Comparison of ENCODE assay signal across 13 cellular contexts in the genomic region with DNA sequence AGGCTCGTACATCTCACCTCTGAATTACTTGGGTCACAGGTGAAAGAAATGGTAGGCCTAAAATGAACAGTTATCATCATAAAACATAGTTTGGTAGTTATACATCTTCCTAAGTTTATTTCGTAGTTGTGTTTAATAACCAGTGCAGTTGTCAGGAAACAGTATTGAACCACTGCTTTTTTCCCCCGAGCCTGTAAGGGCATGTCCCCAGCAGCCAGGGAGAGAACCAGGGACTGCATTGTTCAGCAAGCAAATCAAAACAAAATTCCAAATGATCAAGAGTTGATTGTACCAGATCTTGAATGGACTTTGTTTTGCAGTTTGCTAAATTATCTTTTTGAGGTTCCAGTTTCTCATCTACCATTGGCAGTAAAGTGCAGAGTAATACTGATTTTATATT. TPM values are rescaled to one million over a fixed set of nuclear protein-coding genes. Genes with fewer than 3 reads are reported as not detected.
DNase-seq lines count a peak whose midpoint lies in the region; ATAC-seq, FAIRE-seq and TF ChIP-seq lines count a peak whose summit lies in the region.
"Had no signal": no experiment of that assay in that cellular context is flagged by ENCODE, and none has a peak within 500 bp of the region (broad histone marks: within the 10 kb centered on the region; RNA-seq: fewer than 3 reads in every experiment).

No MANE protein-coding gene starts in this region.

- H2BK20ac ChIP-seq in H9 (ENCODE audit: low read depth, low read length, poor library complexity, severe bottlenecking): no peak overlapping the region
- no peak overlapping the region for H2BK20ac ChIP-seq in H1 (ENCODE audit: low read length)

- no peak for TF ChIP-seq POLR2A in H1 (IDR thresholded peaks at IDR 0.05; ENCODE audit: control extremely low read depth in 1 of 2, low read depth in 2 of 2, low read length in 2 of 2)

- H3K4me1 ChIP-seq in H9 (ENCODE audit: insufficient read depth, low read length) (no peaks in the 10 kb centered on the region; the same call in 1 of the 2 replicates), H1 (replicated peaks in 1 of 4; ENCODE audit: control insufficient read depth in 3 of 4, insufficient read depth in 4 of 4, low read length in 3 of 4) (peaks cover 2 to 14% (median 6%) of the 10 kb centered on the region in 4 experiments; a peak in 6 of 7 replicates)

- H3K27ac ChIP-seq in H9 (ENCODE audit: insufficient read length, low read depth, low read length): no peak overlapping the region
- H3K27ac ChIP-seq in RWPE1: peak overlapping the region; percentile 59
- no peak overlapping the region for H3K27ac ChIP-seq in H1 (ENCODE audit: low read depth, low read length)

- H3K18ac ChIP-seq in H9 (ENCODE audit: insufficient read length, low read depth, low read length) (no peak overlapping the region), H1 (ENCODE audit: extremely low read depth, low read length) (no peak overlapping the region)

- ATAC-seq in GM21390 (IDR thresholded peaks at IDR 0.05; ENCODE audit: unreplicated experiment): no peak
- ATAC-seq: esophagus mucosa, left lobe of liver had no signal

- peaks cover 0 to 35% (median 1%) of the 10 kb centered on the region in 4 experiments; a peak in 3 of 8 replicates for H3K36me3 ChIP-seq in H1 (ENCODE audit: control insufficient read depth in 2 of 4, insufficient read depth in 4 of 4, low read length in 3 of 4)

- H3K9me3 ChIP-seq in H9 (ENCODE audit: control insufficient read depth, low read depth, low read length) (no peaks in the 10 kb centered on the region), H1 (ENCODE audit: insufficient read depth in 2 of 2, low read depth in 1 of 2, low read length in 1 of 2) (no peaks in the 10 kb centered on the region)

- TF ChIP-seq EP300 in H1 (IDR thresholded peaks at IDR 0.05; ENCODE audit: borderline replicate concordance in 1 of 2, low read depth in 2 of 2, low read length in 2 of 2): no peak

- no peak overlapping the region for H2BK120ac ChIP-seq in H9 (ENCODE audit: low read depth, low read length, poor library complexity, severe bottlenecking)
- H2BK120ac ChIP-seq in H1 (replicated peaks; ENCODE audit: low read depth, low read length): no peak overlapping the region

- H3K9ac ChIP-seq in H9 (ENCODE audit: extremely low read depth, insufficient read length, low read length) (peak overlapping the region; percentile 4), H1 (replicated peaks in 1 of 4; ENCODE audit: extremely low read depth in 1 of 4, low read depth in 3 of 4, low read length in 3 of 4) (no peak overlapping the region; a peak in 1 of 7 replicates)

- H3K4me1 Mint-ChIP-seq in H9 (peaks cover 39 to 40% of the 10 kb centered on the region in 2 experiments), progenitor cell of endocrine pancreas (ENCODE audit: low read depth) (peaks cover 32% of the 10 kb centered on the region)

- H4K20me1 ChIP-seq in H9 (ENCODE audit: control insufficient read depth, insufficient read depth, insufficient read length) (peaks cover 3% of the 10 kb centered on the region), H1 (replicated peaks in 1 of 2; ENCODE audit: control insufficient read depth in 1 of 2, insufficient read depth in 2 of 2, low read length in 2 of 2) (peaks cover 18 to 24% of the 10 kb centered on the region in 2 experiments)

- no peak overlapping the region for H3T11ph ChIP-seq in H9 (ENCODE audit: low read length)

- H3K27me3 Mint-ChIP-seq in H9 (ENCODE audit: low read depth): no peaks in the 10 kb centered on the region
- H3K27me3 Mint-ChIP-seq in progenitor cell of endocrine pancreas: no peaks in the 10 kb centered on the region

- H3K27me3 ChIP-seq in H9 (ENCODE audit: insufficient read depth, low read length) (no peaks in the 10 kb centered on the region), H1 (replicated peaks in 1 of 4; ENCODE audit: control insufficient read depth in 3 of 4, extremely low read depth in 1 of 4, insufficient read depth in 3 of 4, low read length in 3 of 4) (no peaks in the 10 kb centered on the region)

- no peak overlapping the region for H2BK15ac ChIP-seq in H9 (ENCODE audit: low read depth, low read length)
- no peak overlapping the region for H2BK15ac ChIP-seq in H1 (ENCODE audit: low read length)

- no peak for TF ChIP-seq RAD21 in H1 (IDR thresholded peaks at IDR 0.05 in 1 of 2, conservative IDR thresholded peaks at IDR 0.05 in 1 of 2; ENCODE audit: low read depth in 2 of 2, low read length in 2 of 2)

- CTCF ChIA-PET in RWPE1 (lab: Yijun Ruan, JAX): interaction anchor here (0.6 kb wide), 1 partner anchor 107 kb away, joined by 3 read pairs; no protein-coding TSS in a partner anchor
- CTCF ChIA-PET in H1 (lab: Charles Lee; ENCODE audit: partially characterized antibody): interaction anchor here (1.2 to 3.7 kb wide), 3 partner anchors 18 to 197 kb away, joined by 3 to 30 read pairs (median 4); no protein-coding TSS in a partner anchor

- H3K79me1 ChIP-seq in H9 (ENCODE audit: insufficient read depth, low read depth, low read length, poor library complexity, severe bottlenecking): no peaks in the 10 kb centered on the region
- no peaks in the 10 kb centered on the region; the same call in 1 of the 2 replicates for H3K79me1 ChIP-seq in H1 (ENCODE audit: low read depth, low read length)

- no peak overlapping the region for H2AK5ac ChIP-seq in H9 (ENCODE audit: insufficient read length, low read length)
- H2AK5ac ChIP-seq in H1 (ENCODE audit: low read depth, low read length): no peak overlapping the region

- H4K5ac ChIP-seq in H9 (ENCODE audit: insufficient read length, low read depth, low read length) (no peak overlapping the region), H1 (ENCODE audit: insufficient read length, low read depth, low read length) (no peak overlapping the region)

- H3K56ac ChIP-seq in H9 (ENCODE audit: insufficient read length, low read depth, low read length) (no peak overlapping the region), H1 (replicated peaks; ENCODE audit: insufficient read length, low read depth, low read length) (no peak overlapping the region)

- no peak overlapping the region for H3K4ac ChIP-seq in H9 (ENCODE audit: low read depth, low read length)
- H3K4ac ChIP-seq in H1 (replicated peaks; ENCODE audit: insufficient read length, low read depth, low read length): no peak overlapping the region

- no CpG with 5 or more reads among the region's 3 CpGs for WGBS in H9 (ENCODE audit: extremely low coverage, insufficient read length, low lambda C conversion rate)
- WGBS in H1 (ENCODE audit: extremely low coverage in 1 of 2, insufficient coverage in 1 of 2, insufficient read length in 1 of 2, insufficient replicate concordance in 2 of 2, low coverage in 1 of 2, low lambda C conversion rate in 2 of 2, missing lambda C conversion rate in 1 of 2), 2 experiments: 95% methylated on average over 3 of the region's 3 CpGs; no CpG with 5 or more reads in 1 of the 2 experiments

- H4K8ac ChIP-seq in H9 (replicated peaks; ENCODE audit: insufficient read length, low read depth, low read length) (no peak overlapping the region), H1 (ENCODE audit: extremely low read depth, insufficient read depth, low read length) (no peak overlapping the region)

- DNase-seq in H9 (no peak), RWPE1 (ENCODE audit: low spot score) (no peak), H1 (ENCODE audit: low read depth in 1 of 2, low spot score in 2 of 2) (no peak), progenitor cell of endocrine pancreas (ENCODE audit: low spot score, unreplicated experiment) (no peak), AML-193 (lab: John Stamatoyannopoulos, UW) (no peak), iPS-NIHi7 (ENCODE audit: extremely low spot score) (no peak)
- DNase-seq: activated effector memory CD4-positive, alpha-beta T cell treated with anti-CD3 and anti-CD28 coated beads, Interleukin-2, amount 50 U/mL, for 16 hours; NCI-H2029 treated with DMSO at 0.1 percent for 48 hours; stimulated activated CD4-positive, alpha-beta T cell treated with anti-CD3 and anti-CD28 coated beads, Interleukin-12 subunit alpha, Interleukin-12 subunit beta, amount 100 ng/mL, for 4 hours; SW 1271 had no signal

- H3K4me3 ChIP-seq in H1 (ENCODE audit: extremely low read depth in 1 of 4, insufficient read depth in 2 of 4, low read depth in 3 of 4, low read length in 4 of 4): peak overlapping the region in 1 of 4 experiments; percentile 26; a peak in 1 of 8 replicates

- H3K4me2 ChIP-seq in H9 (ENCODE audit: insufficient read depth, insufficient read length, low read length): no peak overlapping the region
- H3K4me2 ChIP-seq in H1 (ENCODE audit: insufficient read depth in 1 of 2, low read depth in 2 of 2, low read length in 2 of 2): peak overlapping the region; percentile 26 to 81; a peak in 2 of 4 replicates

- POLR2A ChIA-PET in RWPE1 (lab: Yijun Ruan, JAX; ENCODE audit: low non-redundant PET): no interaction called here
- POLR2A ChIA-PET in H1 (lab: Charles Lee; ENCODE audit: partially characterized antibody): interaction anchor here (0.8 to 8.2 kb wide), 8 partner anchors 15 to 116 kb away, joined by 3 to 65 read pairs (median 4); no protein-coding TSS in a partner anchor

- H2AFZ ChIP-seq in H9 (ENCODE audit: low read length): no peak overlapping the region
- no peak overlapping the region for H2AFZ ChIP-seq in H1 (ENCODE audit: low read length)

- H3K14ac ChIP-seq in H9 (ENCODE audit: insufficient read depth, low read length) (no peak overlapping the region), H1 (ENCODE audit: insufficient read length) (no peak overlapping the region)

- H2BK12ac ChIP-seq in H9 (ENCODE audit: insufficient read length, low read depth, low read length) (no peak overlapping the region), H1 (ENCODE audit: low read depth, low read length) (no peak overlapping the region)

- H3K36me3 Mint-ChIP-seq in H9 (ENCODE audit: insufficient read depth in 1 of 3, low read depth in 3 of 3) (peaks cover 22 to 37% (median 30%) of the 10 kb centered on the region in 3 experiments), progenitor cell of endocrine pancreas (ENCODE audit: insufficient read depth) (peaks cover 13% of the 10 kb centered on the region)

- H4K91ac ChIP-seq in H9 (ENCODE audit: insufficient read length, low read depth, low read length) (no peak overlapping the region), H1 (replicated peaks; ENCODE audit: insufficient read length, low read length) (no peak overlapping the region)

- FAIRE-seq in H1 (lab: Jason Lieb, UNC): no peak

- H3K79me2 ChIP-seq in H9 (ENCODE audit: insufficient read depth, low read length) (peaks cover 64% of the 10 kb centered on the region), H1 (ENCODE audit: control insufficient read depth in 1 of 2, insufficient read depth in 2 of 2, low read length in 2 of 2) (peaks cover 64 to 80% of the 10 kb centered on the region in 2 experiments)

- TF ChIP-seq CTCF in H9 (conservative IDR thresholded peaks at IDR 0.05) (no peak), RWPE1 (conservative IDR thresholded peaks at IDR 0.05; ENCODE audit: low read depth) (no peak), H1 (IDR thresholded peaks at IDR 0.05; ENCODE audit: control extremely low read depth in 1 of 3, insufficient read depth in 1 of 3, low read depth in 1 of 3, low read length in 3 of 3) (no peak), progenitor cell of endocrine pancreas (IDR thresholded peaks at IDR 0.05; ENCODE audit: unreplicated experiment) (no peak)

- peak overlapping the region; percentile 51 to 90; a peak in 4 of 5 replicates for H3K4me3 Mint-ChIP-seq in H9
- H3K4me3 Mint-ChIP-seq in progenitor cell of endocrine pancreas (ENCODE audit: low read depth): peak overlapping the region; percentile 90

- H3K23me2 ChIP-seq in H9 (ENCODE audit: insufficient read length, low read depth, low read length, poor library complexity, severe bottlenecking) (peaks cover 11% of the 10 kb centered on the region), H1 (ENCODE audit: low read depth, low read length) (peaks cover 1% of the 10 kb centered on the region; the same call in 1 of the 2 replicates)

- H3K27ac Mint-ChIP-seq in H9: peak overlapping the region in 1 of 3 experiments; percentile 80; a peak in 2 of 7 replicates
- peak overlapping the region; percentile 71 for H3K27ac Mint-ChIP-seq in progenitor cell of endocrine pancreas

- H2BK5ac ChIP-seq in H9 (ENCODE audit: insufficient read length, low read length): no peak overlapping the region
- H2BK5ac ChIP-seq in H1 (ENCODE audit: low read depth, low read length): no peak overlapping the region

- H3K9me3 Mint-ChIP-seq in H9 (no peaks in the 10 kb centered on the region), progenitor cell of endocrine pancreas (ENCODE audit: low read depth) (no peaks in the 10 kb centered on the region)

- H3K23ac ChIP-seq in H9 (ENCODE audit: insufficient read length, low read depth, low read length) (no peak overlapping the region), H1 (ENCODE audit: insufficient read length) (no peak overlapping the region)

RNA-seq across cellular contexts. Expression of a gene that starts 2.4 kb away (rescaled TPM):
- total RNA-seq in H9 (2021) (363 and 367 TPM in 2 replicates), progenitor cell of endocrine pancreas (213 and 220 TPM in 2 replicates)
- 359 and 382 TPM in 2 replicates for total RNA-seq in H1 (2021; fragmentation: NEBNext Ultra II Directional; extraction: Animal tissue kit (Norgen Biotek cat#: 25700))
- 323 and 414 TPM in 2 replicates for polyA plus RNA-seq in H1 (2011; rRNA removed)
- 380 TPM for polyA plus RNA-seq in H1 (2011; cell fraction: cytosol; rRNA removed)
- 274 TPM for polyA plus RNA-seq in H1 (2011; cell fraction: nucleus; rRNA removed)
- polyA plus RNA-seq in H1 (2012, experiment 1 of 2): 322 to 343 TPM (median 323 TPM) in 4 replicates
- polyA plus RNA-seq in H1 (2012, experiment 2 of 2): 162 TPM
- polyA plus RNA-seq in H1 (2013, experiment 1 of 2): 194 TPM
- polyA plus RNA-seq in H1 (2013, experiment 2 of 2): 197 TPM
- 210 and 212 TPM in 2 replicates for polyA minus RNA-seq in H1 (2011; rRNA and poly(A)+ RNA removed)
- 180 TPM for polyA minus RNA-seq in H1 (2011; cell fraction: cytosol; rRNA and poly(A)+ RNA removed)
- 113 TPM for polyA minus RNA-seq in H1 (2011; cell fraction: nucleus; rRNA and poly(A)+ RNA removed)

RNA-seq across cellular contexts. Expression of a gene that starts 33.3 kb away (rescaled TPM):
- total RNA-seq in H9 (2021): 0.50 and 0.66 TPM in 2 replicates
- 0.19 and 0.63 TPM in 2 replicates for total RNA-seq in H1 (2021; fragmentation: NEBNext Ultra II Directional; extraction: Animal tissue kit (Norgen Biotek cat#: 25700))
- 0.20 and 0.23 TPM in 2 replicates for polyA plus RNA-seq in H1 (2011; rRNA removed)
- 0.40 TPM for polyA plus RNA-seq in H1 (2011; cell fraction: cytosol; rRNA removed)
- polyA plus RNA-seq in H1 (2011; cell fraction: nucleus; rRNA removed): 0.56 TPM
- polyA plus RNA-seq in H1 (2012, experiment 1 of 2): 1.1 to 1.5 TPM (median 1.2 TPM) in 4 replicates
- polyA plus RNA-seq in H1 (2012, experiment 2 of 2): 0.72 TPM
- polyA plus RNA-seq in H1 (2013, experiment 1 of 2): 0.26 TPM
- polyA plus RNA-seq in H1 (2013, experiment 2 of 2): 0.18 TPM
- polyA minus RNA-seq in H1 (2011; rRNA and poly(A)+ RNA removed): 0.06 TPM in 1 of 2 replicates, not detected in the other
- not detected for polyA minus RNA-seq in H1 (2011; cell fraction: cytosol; rRNA and poly(A)+ RNA removed)
- 0.70 TPM for polyA minus RNA-seq in H1 (2011; cell fraction: nucleus; rRNA and poly(A)+ RNA removed)
- total RNA-seq in progenitor cell of endocrine pancreas: 0.89 and 1.1 TPM in 2 replicates
